In the genomic region with DNA sequence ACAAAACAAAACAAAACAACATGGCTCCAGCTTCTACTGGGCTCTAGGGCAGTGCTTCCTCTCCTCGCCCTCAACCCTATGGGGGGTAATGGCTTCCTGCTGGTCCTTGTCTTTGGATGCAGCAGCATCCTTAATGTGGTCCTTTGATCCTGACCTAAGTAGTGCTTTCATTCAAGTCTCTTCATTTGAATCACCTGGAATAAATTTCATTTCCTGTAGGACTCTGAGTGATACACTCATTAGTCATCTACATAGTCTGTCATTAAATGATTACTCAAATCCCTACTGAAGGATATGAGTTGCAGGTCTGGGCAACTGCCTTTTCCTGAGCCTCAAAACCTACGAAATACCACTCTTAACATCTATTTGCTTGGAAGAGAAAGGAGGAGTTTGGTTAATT, we compare ENCODE assay signal across 2 cellular contexts.
TF ChIP-seq lines count a peak whose summit lies in the region.

No MANE protein-coding gene starts in this region.

TF ChIP-seq in GM12878, 131 proteins besides CTCF, POLR2A, EP300 and RAD21:
- TF ChIP-seq ETV6 (conservative IDR thresholded peaks at IDR 0.05 in 1 of 2, IDR thresholded peaks at IDR 0.05 in 1 of 2; ENCODE audit: borderline replicate concordance in 1 of 2, low read depth in 1 of 2) (0 out of 4 replicates have a peak, but pooled peaks of 1 of the 2 experiments have one; percentile 36), PAX5 (IDR thresholded peaks at IDR 0.05; ENCODE audit: borderline replicate concordance, low read depth, low read length) (no peak), TCF7 (IDR thresholded peaks at IDR 0.05; ENCODE audit: borderline replicate concordance) (no peak), ZBTB4 (CRISPR knock-in tag; IDR thresholded peaks at IDR 0.05) (no peak), IKZF1 (conservative IDR thresholded peaks at IDR 0.05) (no peak), SUPT20H (IDR thresholded peaks at IDR 0.05; ENCODE audit: borderline replicate concordance, control insufficient read depth, low read depth, low read length) (no peak), BHLHE40 (IDR thresholded peaks at IDR 0.05; ENCODE audit: borderline replicate concordance in 1 of 2, low read depth in 2 of 2, low read length in 1 of 2) (no peak), NFIC (IDR thresholded peaks at IDR 0.05; ENCODE audit: low read depth, low read length) (peak; percentile 61; the same call in 1 of the 2 replicates), IKZF2 (IDR thresholded peaks at IDR 0.05) (no peak), IRF4 (IDR thresholded peaks at IDR 0.05; ENCODE audit: low read depth, low read length) (0 out of 2 replicates have a peak, but pooled peaks have one; percentile 18), BCL11A (IDR thresholded peaks at IDR 0.05; ENCODE audit: low read depth, low read length) (0 out of 2 replicates have a peak, but pooled peaks have one; percentile 14), ASH2L (IDR thresholded peaks at IDR 0.05; ENCODE audit: borderline replicate concordance, low read depth) (no peak), RUNX3 (IDR thresholded peaks at IDR 0.05; ENCODE audit: low read length) (peak; percentile 28; the same call in 1 of the 2 replicates), ZBED1 (IDR thresholded peaks at IDR 0.05; ENCODE audit: borderline replicate concordance) (no peak), JUNB (IDR thresholded peaks at IDR 0.05) (peak; percentile 91), EED (IDR thresholded peaks at IDR 0.05; ENCODE audit: low read depth) (peak; percentile 45), EZH2 (IDR thresholded peaks at IDR 0.05; ENCODE audit: borderline replicate concordance, control insufficient read depth, low read depth, low read length) (no peak), MYB (IDR thresholded peaks at IDR 0.05; ENCODE audit: borderline replicate concordance, low read depth, low read length) (no peak), FOXM1 (IDR thresholded peaks at IDR 0.05; ENCODE audit: low read depth, low read length) (0 out of 2 replicates have a peak, but pooled peaks have one; percentile 25), RAD51 (IDR thresholded peaks at IDR 0.05) (no peak), FOS (IDR thresholded peaks at IDR 0.05; ENCODE audit: borderline replicate concordance, extremely low read depth, insufficient read length) (no peak)

TF ChIP-seq in HEK293T, 16 proteins besides CTCF, POLR2A, EP300 and RAD21:
- TF ChIP-seq FOXM1 (IDR thresholded peaks at IDR 0.05; ENCODE audit: borderline replicate concordance), result no peak
- no peak for TF ChIP-seq ELF4 (IDR thresholded peaks at IDR 0.05)
- no peak for TF ChIP-seq L3MBTL2 (conservative IDR thresholded peaks at IDR 0.05)
- no peak for TF ChIP-seq TARDBP (IDR thresholded peaks at IDR 0.05)
- no peak for TF ChIP-seq ZNF384 (IDR thresholded peaks at IDR 0.05)
- TF ChIP-seq BHLHE40 (IDR thresholded peaks at IDR 0.05; ENCODE audit: borderline replicate concordance), result no peak
- TF ChIP-seq CTBP1 (IDR thresholded peaks at IDR 0.05; ENCODE audit: borderline replicate concordance), result no peak
- no peak for TF ChIP-seq LEF1 (IDR thresholded peaks at IDR 0.05; ENCODE audit: borderline replicate concordance)
- no peak for TF ChIP-seq NFRKB (IDR thresholded peaks at IDR 0.05)
